15 cellular contexts compared by ENCODE assay signal in genomic region chr2:120486946-120487345, GRCh38.
DNase-seq lines count a peak whose midpoint lies in the region; ATAC-seq and TF ChIP-seq lines count a peak whose summit lies in the region.
"Had no signal": no experiment of that assay in that cellular context is flagged by ENCODE, and none has a peak within 500 bp of the region (broad histone marks: within the 10 kb centered on the region; RNA-seq: fewer than 3 reads in every experiment).

No MANE protein-coding gene starts in this region.

- H3K27ac ChIP-seq in lower lobe of right lung: no peak overlapping the region
- H3K27ac ChIP-seq: BLaER1 had no signal

- H3K4me3 ChIP-seq in lower lobe of right lung: no peak overlapping the region
- H3K4me3 ChIP-seq: BLaER1 had no signal

- intact Hi-C loops in lower lobe of right lung (cut with DNase I): no loop called here

- no peaks in the 10 kb centered on the region for H3K36me3 ChIP-seq in lower lobe of right lung
- H3K36me3 ChIP-seq: BLaER1 had no signal

- no peaks in the 10 kb centered on the region for H3K9me3 ChIP-seq in lower lobe of right lung
- H3K9me3 ChIP-seq: BLaER1 had no signal

- ATAC-seq in lower lobe of right lung: no peak
- ATAC-seq: naive thymus-derived CD8-positive, alpha-beta T cell had no signal

- no peaks in the 10 kb centered on the region for H3K27me3 ChIP-seq in lower lobe of right lung (ENCODE audit: low read depth)
- H3K27me3 ChIP-seq: BLaER1 had no signal

- peak; percentile 57 for DNase-seq in Caki2 (ENCODE audit: low read depth)
- DNase-seq in LoVo (ENCODE audit: low spot score): peak; percentile 17
- DNase-seq in cerebellum (ENCODE audit: low spot score): peak; percentile 20
- DNase-seq in lower lobe of right lung: peak; percentile 14
- no peak for DNase-seq in NCI-H146 treated with DMSO at 0.1 percent for 48 hours (lab: John Stamatoyannopoulos, UW; ENCODE audit: unreplicated experiment)
- no peak for DNase-seq in NCI-H446 treated with DMSO at 0.1 percent for 48 hours (lab: John Stamatoyannopoulos, UW)
- DNase-seq in middle frontal gyrus (ENCODE audit: extremely low spot score, low spot score): no peak
- DNase-seq in NCI-H2227 (lab: John Stamatoyannopoulos, UW; ENCODE audit: unreplicated experiment): no peak
- DNase-seq: activated naive CD4-positive, alpha-beta T cell treated with Interleukin-2 at 50 U/mL for 16 hours; GDM1; left cardiac atrium; naive thymus-derived CD8-positive, alpha-beta T cell; NCI-H1417; NCI-H446 had no signal

- no peaks in the 10 kb centered on the region for H3K4me1 ChIP-seq in lower lobe of right lung

- in situ Hi-C loops in Caki2 (cut with HindIII; ENCODE audit: low pct_unique_long_range_greater_than_20kb, low sequenced_read_pairs): no loop called here

- no peak for TF ChIP-seq CTCF in lower lobe of right lung (IDR thresholded peaks at IDR 0.05)

Comparison
In these comparisons a context has a peak if more than half of its experiments do, and no peak if none do; other contexts are left out.
1. DNase-seq: peak in Caki2 (single experiment), LoVo (single experiment), cerebellum (single experiment) and lower lobe of right lung (single experiment); none in NCI-H146 treated with DMSO at 0.1 percent for 48 hours (single experiment), NCI-H446 treated with DMSO at 0.1 percent for 48 hours (single experiment), middle frontal gyrus (single experiment) and NCI-H2227 (single experiment).